Comparison of ENCODE assay signal across 26 cellular contexts in the genomic region with DNA sequence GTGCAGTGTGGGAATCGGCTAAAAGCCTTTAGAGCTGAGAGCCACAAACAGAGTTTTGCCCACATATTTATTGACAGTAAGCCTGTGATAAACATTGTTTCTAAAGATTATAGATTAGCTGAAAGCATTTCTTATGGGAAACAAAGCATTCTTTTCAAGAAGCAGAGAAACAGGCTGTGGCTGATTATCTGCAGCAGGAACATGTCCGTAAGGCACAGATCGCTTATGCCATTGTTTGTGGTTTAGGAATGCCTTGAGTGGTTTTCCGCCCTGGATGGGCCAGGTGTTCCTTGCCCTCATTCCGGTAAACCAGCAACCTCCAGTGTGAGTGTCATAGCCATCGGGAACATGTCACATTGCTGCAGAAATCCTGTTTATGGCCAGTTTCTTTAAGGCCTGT.
"Had no signal": no experiment of that assay in that cellular context is flagged by ENCODE, and none has a peak within 500 bp of the region (broad histone marks: within the 10 kb centered on the region; RNA-seq: fewer than 3 reads in every experiment).

No MANE protein-coding gene starts in this region.

- ATAC-seq: stimulated activated effector memory CD8-positive, alpha-beta T cell treated with anti-CD3 and anti-CD28 coated beads, Interleukin-12 subunit alpha, Interleukin-12 subunit beta, amount 100 ng/mL, for 72 hours; stimulated activated memory B cell treated with anti-CD40 and anti-IgM and Interleukin-4, amounts not matched to agents 10 μg/mL and 1 μg/mL and 100 μg/mL, for 72 hours; stimulated activated naive B cell treated with anti-CD40 and anti-IgM and Interleukin-4, amounts not matched to agents 10 μg/mL and 1 μg/mL and 100 μg/mL, for 72 hours; stimulated activated naive CD8-positive, alpha-beta T cell treated with anti-CD3 and anti-CD28 coated beads, Interleukin-15, amount 100 ng/mL, for 72 hours; stimulated activated naive CD8-positive, alpha-beta T cell treated with anti-CD3 and anti-CD28 coated beads, Interleukin-15, Interleukin-2, amounts not matched to agents 100 U/mL and 50 U/mL, for 24 hours; upper lobe of right lung had no signal

- H3K27ac ChIP-seq: stomach, suprapubic skin, thoracic aorta, thyroid gland, tibial artery, tibial nerve, transverse colon, upper lobe of left lung, upper lobe of right lung, uterus, vagina had no signal

- FAIRE-seq: urothelium cell line had no signal

- H3K27me3 ChIP-seq: stomach, suprapubic skin, testis, thyroid gland, tibial artery, tibial nerve, transverse colon, upper lobe of left lung, upper lobe of right lung, uterus, vagina had no signal

- DNase-seq: stimulated activated CD4-positive, alpha-beta T cell treated with anti-CD3 and anti-CD28 coated beads, Interleukin-2, amount 100 ng/mL, for 48 hours; stimulated activated CD4-positive, alpha-beta T cell treated with anti-CD3 and anti-CD28 coated beads, Interleukin-4, amount 100 ng/mL, for 1 hour; stimulated activated CD4-positive, alpha-beta T cell treated with anti-CD3 and anti-CD28 coated beads, Interleukin-4, amount 100 ng/mL, for 24 hours; stimulated activated CD4-positive, alpha-beta T cell treated with anti-CD3 and anti-CD28 coated beads, Interleukin-4, amount 100 ng/mL, for 4 hours; stimulated activated CD8-positive, alpha-beta memory T cell treated with anti-CD3 and anti-CD28 coated beads, Interleukin-4, amount 100 ng/mL, for 48 hours; stimulated activated naive B cell treated with anti-CD40 and anti-IgM and Interleukin-4, amounts not matched to agents 10 μg/mL and 1 μg/mL and 100 μg/mL, for 72 hours; stimulated activated naive CD4-positive, alpha-beta T cell; stimulated activated naive CD4-positive, alpha-beta T cell treated with Interleukin-2 at 50 U/mL for 16 hours; stimulated activated naive CD8-positive, alpha-beta T cell treated with anti-CD3 and anti-CD28 coated beads, Interleukin-15, amount 100 ng/mL, for 72 hours; stimulated activated naive CD8-positive, alpha-beta T cell treated with anti-CD3 and anti-CD28 coated beads, Interleukin-15, Interleukin-2, amounts not matched to agents 100 U/mL and 50 U/mL, for 24 hours; stomach; substantia nigra; testis; thyroid gland; tibial artery; transverse colon; upper lobe of left lung; upper lobe of right lung; uterus had no signal

- H3K4me3 ChIP-seq: stomach, suprapubic skin, testis, thoracic aorta, thyroid gland, tibial artery, tibial nerve, transverse colon, upper lobe of left lung, upper lobe of right lung, uterus, vagina had no signal

- H3K4me1 ChIP-seq: testis, thyroid gland, tibial artery, tibial nerve, upper lobe of left lung, upper lobe of right lung, uterus, vagina had no signal

- H3K9me3 ChIP-seq: stomach, suprapubic skin, testis, thoracic aorta, thyroid gland, tibial artery, tibial nerve, transverse colon, upper lobe of left lung, upper lobe of right lung, uterus, vagina had no signal

- H3K36me3 ChIP-seq: thoracic aorta, thyroid gland, transverse colon, upper lobe of left lung, upper lobe of right lung, uterus, vagina had no signal
